In the genomic region with DNA sequence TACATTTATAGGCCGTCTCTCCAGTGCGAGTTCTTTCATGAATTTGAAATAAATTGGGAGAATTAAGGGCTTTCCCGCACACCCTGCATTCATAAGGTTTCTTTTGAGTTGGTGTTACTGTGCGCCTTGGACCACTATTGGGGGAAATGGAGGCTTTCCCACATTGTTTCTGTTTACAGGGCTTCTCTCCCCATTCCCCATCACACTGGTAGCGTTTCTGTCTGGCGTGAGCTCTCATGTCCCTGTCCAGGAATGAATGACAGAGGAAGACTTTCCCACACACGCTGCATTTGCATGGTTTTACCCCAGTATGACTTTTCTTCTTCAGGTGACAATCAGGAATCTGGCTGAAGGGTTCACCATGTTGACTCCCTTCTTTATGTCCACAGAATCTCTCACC, we compare ENCODE assay signal across 27 cellular contexts.
"Had no signal": no experiment of that assay in that cellular context is flagged by ENCODE, and none has a peak within 500 bp of the region (broad histone marks: within the 10 kb centered on the region; RNA-seq: fewer than 3 reads in every experiment).

No MANE protein-coding gene starts in this region.

- ATAC-seq: body of pancreas, T-helper 17 cell had no signal

- H3K4me3 ChIP-seq: body of pancreas, cardiac muscle cell, coronary artery, dorsolateral prefrontal cortex had no signal

- H3K9me3 ChIP-seq: body of pancreas had no signal

- H3K27ac ChIP-seq: body of pancreas, cardiac muscle cell, coronary artery, dorsolateral prefrontal cortex had no signal

- H3K4me3 Mint-ChIP-seq: activated CD4-positive, alpha-beta memory T cell treated with anti-CD3 and anti-CD28 coated beads, Interleukin-2, amount 10 ng/mL, durations not matched to agents 7 days and 5 days; activated CD4-positive, alpha-beta T cell treated with anti-CD3 and anti-CD28 coated beads for 36 hours; activated CD4-positive, alpha-beta T cell treated with anti-CD3 and anti-CD28 coated beads, Interleukin-2, amount 10 ng/mL, durations not matched to agents 24 days and 14 days; activated naive CD8-positive, alpha-beta T cell; activated T-cell treated with anti-CD3 and anti-CD28 coated beads, Interleukin-2, amount 50 U/mL, for 4 hours; dendritic cell treated with granulocyte-macrophage colony-stimulating factor and Interleukin-4, amounts not matched to agents 40 ng/mL and 50 ng/mL, for 4 days; endodermal cell; T-helper 17 cell had no signal

- H3K27me3 Mint-ChIP-seq: activated CD4-positive, alpha-beta memory T cell treated with anti-CD3 and anti-CD28 coated beads, Interleukin-2, amount 10 ng/mL, durations not matched to agents 7 days and 5 days; activated CD4-positive, alpha-beta T cell treated with anti-CD3 and anti-CD28 coated beads for 36 hours; activated CD4-positive, alpha-beta T cell treated with anti-CD3 and anti-CD28 coated beads, Interleukin-2, amount 10 ng/mL, durations not matched to agents 24 days and 14 days; activated naive CD8-positive, alpha-beta T cell; activated T-helper 17 cell treated with anti-CD3 and anti-CD28 coated beads, Interleukin-2, amount 50 U/mL, for 72 hours; dendritic cell treated with granulocyte-macrophage colony-stimulating factor and Interleukin-4, amounts not matched to agents 40 ng/mL and 50 ng/mL, for 4 days; T-helper 17 cell had no signal

- H3K27me3 ChIP-seq: body of pancreas, cardiac muscle cell, dorsolateral prefrontal cortex had no signal

- DNase-seq: activated CD4-positive, alpha-beta memory T cell treated with anti-CD3 and anti-CD28 coated beads, Interleukin-2, amount 10 ng/mL, durations not matched to agents 7 days and 5 days; activated CD4-positive, alpha-beta T cell treated with anti-CD3 and anti-CD28 coated beads for 36 hours; activated CD4-positive, alpha-beta T cell treated with anti-CD3 and anti-CD28 coated beads, Interleukin-2, amount 10 ng/mL, durations not matched to agents 24 days and 14 days; activated CD4-positive, alpha-beta T cell treated with anti-CD3 and anti-CD28 coated beads, Interleukin-2, amount 50 U/mL, for 4 hours; activated CD4-positive, CD25-positive, alpha-beta regulatory T cell; activated CD4-positive, CD25-positive, alpha-beta regulatory T cell treated with anti-CD3 and anti-CD28 coated beads, Interleukin-2, amount 50 U/mL, for 72 hours; activated effector memory CD4-positive, alpha-beta T cell treated with Interleukin-2 at 50 U/mL for 16 hours; activated gamma-delta T cell treated with Interleukin-2 at 50 U/mL for 16 hours; activated naive CD4-positive, alpha-beta T cell treated with anti-CD3 and anti-CD28 coated beads, Interleukin-2, amount 50 U/mL, for 16 hours; activated naive CD4-positive, alpha-beta T cell treated with Interleukin-2 at 50 U/mL for 16 hours; activated T-cell treated with anti-CD3 and anti-CD28 coated beads, Interleukin-2, amount 50 U/mL, for 4 hours; amniotic stem cell; anterior cingulate cortex; body of pancreas; central memory CD4-positive, alpha-beta T cell; cerebellar nuclear complex; dorsolateral prefrontal cortex; effector memory CD4-positive, alpha-beta T cell; endodermal cell; foreskin fibroblast; head of caudate nucleus; T-helper 17 cell had no signal

- H3K4me1 Mint-ChIP-seq: T-helper 17 cell had no signal

- H3K4me1 ChIP-seq: body of pancreas had no signal

- H3K9me3 Mint-ChIP-seq: activated T-helper 17 cell treated with anti-CD3 and anti-CD28 coated beads, Interleukin-2, amount 50 U/mL, for 72 hours had no signal

- H3K27ac Mint-ChIP-seq: activated CD4-positive, alpha-beta memory T cell treated with anti-CD3 and anti-CD28 coated beads, Interleukin-2, amount 10 ng/mL, durations not matched to agents 7 days and 5 days; activated CD4-positive, alpha-beta T cell treated with anti-CD3 and anti-CD28 coated beads for 36 hours; activated CD4-positive, alpha-beta T cell treated with anti-CD3 and anti-CD28 coated beads, Interleukin-2, amount 10 ng/mL, durations not matched to agents 24 days and 14 days; activated naive CD8-positive, alpha-beta T cell; dendritic cell treated with granulocyte-macrophage colony-stimulating factor and Interleukin-4, amounts not matched to agents 40 ng/mL and 50 ng/mL, for 4 days; endodermal cell; T-helper 17 cell had no signal
